In genomic region chr7:70317356-70317755, GRCh38 we compare ENCODE assay signal across 12 cellular contexts.
A peak's percentile ranks its signal among the peaks of the same experiment; 100 is the strongest.
DNase-seq lines count a peak whose midpoint lies in the region; ATAC-seq and TF ChIP-seq lines count a peak whose summit lies in the region.
"Had no signal": no experiment of that assay in that cellular context is flagged by ENCODE, and none has a peak within 500 bp of the region (broad histone marks: within the 10 kb centered on the region; RNA-seq: fewer than 3 reads in every experiment).

No MANE protein-coding gene starts in this region.

- no peaks in the 10 kb centered on the region for H3K4me1 ChIP-seq in left ventricle myocardium inferior
- H3K4me1 ChIP-seq: spleen had no signal

- ATAC-seq in left ventricle myocardium superior (peak; percentile 36), GM21390 (IDR thresholded peaks at IDR 0.05; ENCODE audit: unreplicated experiment) (no peak), GM21619 (IDR thresholded peaks at IDR 0.05; ENCODE audit: unreplicated experiment) (no peak)

- no peaks in the 10 kb centered on the region for H3K9me3 ChIP-seq in left ventricle myocardium inferior (replicated peaks)
- H3K9me3 ChIP-seq: spleen had no signal

- H3K36me3 ChIP-seq in left ventricle myocardium inferior = no peaks in the 10 kb centered on the region
- H3K36me3 ChIP-seq: cardiac muscle cell, spleen had no signal

- H3K27ac ChIP-seq in left ventricle myocardium inferior (replicated peaks) (no peak overlapping the region), caudate nucleus (ENCODE audit: low read depth, low read length) (peak overlapping the region; percentile 27), layer of hippocampus (ENCODE audit: low read depth, low read length) (peak overlapping the region; percentile 35)
- H3K27ac ChIP-seq: cardiac muscle cell, spleen had no signal

- no peak for TF ChIP-seq CTCF in left ventricle myocardium inferior (IDR thresholded peaks at IDR 0.05; ENCODE audit: borderline replicate concordance)

- no peak for DNase-seq in left ventricle myocardium superior
- DNase-seq in left ventricle myocardium inferior = no peak
- no peak for DNase-seq in caudate nucleus (lab: John Stamatoyannopoulos, UW)
- DNase-seq in activated effector memory CD4-positive, alpha-beta T cell treated with anti-CD3 and anti-CD28 coated beads, Interleukin-2, amount 50 U/mL, for 16 hours = no peak
- no peak for DNase-seq in GDM1 (lab: John Stamatoyannopoulos, UW)
- DNase-seq: hippocampal formation; NK-92 treated with Interleukin-12 subunit alpha and Interleukin-12 subunit beta, amount 100 ng/mL, for 24 hours; spleen had no signal

- H3K27me3 ChIP-seq in left ventricle myocardium inferior (ENCODE audit: low read depth) = no peaks in the 10 kb centered on the region
- no peaks in the 10 kb centered on the region for H3K27me3 ChIP-seq in layer of hippocampus (ENCODE audit: control insufficient read depth, insufficient read depth, low read length)
- H3K27me3 ChIP-seq: cardiac muscle cell, spleen had no signal

- intact Hi-C loops in left ventricle myocardium superior (cut with micrococcal nuclease) (no loop called here), left ventricle myocardium inferior (cut with micrococcal nuclease) (no loop called here)

- H3K4me3 ChIP-seq in left ventricle myocardium inferior = no peak overlapping the region
- H3K4me3 ChIP-seq: cardiac muscle cell, spleen had no signal
